ENCODE assay signal across 8 cellular contexts in the genomic region with DNA sequence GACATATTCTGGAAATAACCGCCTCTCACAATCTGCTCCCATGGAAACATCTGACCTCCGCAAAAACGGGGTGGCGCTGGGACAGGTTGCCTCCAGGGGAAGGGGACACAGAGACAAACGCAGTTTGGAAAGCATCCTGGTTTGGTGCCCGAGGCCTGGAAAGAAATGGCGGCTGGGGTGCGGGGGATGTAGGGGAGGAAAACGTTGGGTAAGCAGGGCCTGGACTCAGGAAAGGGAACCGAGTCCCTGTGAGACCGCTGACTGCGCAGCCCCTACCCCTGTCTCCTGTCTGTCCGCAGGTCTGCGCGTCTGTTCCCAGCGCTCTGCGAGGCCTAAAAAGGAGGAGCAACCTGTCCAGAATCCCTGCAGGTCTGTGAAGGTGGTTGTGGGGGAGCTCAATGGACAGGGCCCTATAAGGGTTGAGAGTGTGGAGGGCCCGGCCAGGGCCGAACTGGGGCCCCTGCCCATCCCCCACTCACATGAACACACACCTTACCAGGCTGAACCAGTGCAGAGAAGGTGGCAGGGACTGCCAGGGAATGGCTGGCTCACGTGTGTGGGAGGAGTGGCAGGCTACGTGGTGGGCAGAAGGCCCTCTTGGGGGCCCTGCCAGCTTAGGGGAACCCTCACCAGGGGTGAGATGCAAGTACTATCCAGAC. TPM values are rescaled to one million over a fixed set of nuclear protein-coding genes. Genes with fewer than 3 reads are reported as not detected.
DNase-seq lines count a peak whose midpoint lies in the region; ATAC-seq and TF ChIP-seq lines count a peak whose summit lies in the region.

No MANE protein-coding gene starts in this region.

- peak overlapping the region; percentile 58; the same call in 1 of the 2 replicates for H4K91ac ChIP-seq in IMR-90 (ENCODE audit: insufficient read depth, low read depth, low read length)
- no peak overlapping the region for H4K91ac ChIP-seq in mesenchymal stem cell (ENCODE audit: low read length)

- H4K20me1 ChIP-seq in IMR-90 (ENCODE audit: insufficient read depth, low read length), result no peaks in the 10 kb centered on the region

- H3K9me3 ChIP-seq in A673 (ENCODE audit: low read depth, low read length, poor library complexity, severe bottlenecking) (no peaks in the 10 kb centered on the region), IMR-90 (ENCODE audit: control insufficient read depth, insufficient read depth, low read length) (no peaks in the 10 kb centered on the region), mesenchymal stem cell (ENCODE audit: control insufficient read depth, low read length) (no peaks in the 10 kb centered on the region), vagina (no peaks in the 10 kb centered on the region)

- H2BK5ac ChIP-seq in IMR-90 (ENCODE audit: low read depth, low read length, poor library complexity, severe bottlenecking) (peak overlapping the region; percentile 76), mesenchymal stem cell (ENCODE audit: low read depth, low read length, poor library complexity, severe bottlenecking) (no peak overlapping the region)

- dilution Hi-C loops in IMR-90 (cut with HindIII; ENCODE audit: low sequenced_read_pairs, unreplicated experiment), result no loop called here

- intact Hi-C loops in A673 (cut with micrococcal nuclease; ENCODE audit: unreplicated experiment) (no loop called here), IMR-90 (cut with micrococcal nuclease) (no loop called here), vagina (cut with DNase I) (no loop called here)

- peak overlapping the region; percentile 51 to 71; a peak in 2 of 4 replicates for H4K8ac ChIP-seq in IMR-90 (ENCODE audit: low read depth in 2 of 2, low read length in 2 of 2)
- H4K8ac ChIP-seq in mesenchymal stem cell (ENCODE audit: low read length), result no peak overlapping the region

- H3K56ac ChIP-seq in IMR-90 (ENCODE audit: extremely low read depth, insufficient read depth, low read length), result peak overlapping the region; percentile 72; the same call in 1 of the 2 replicates

- TF ChIP-seq POLR2A in IMR-90 (IDR thresholded peaks at IDR 0.05; ENCODE audit: low read depth, low read length), result no peak
- no peak for TF ChIP-seq POLR2A in vagina (IDR thresholded peaks at IDR 0.05)

- no peak overlapping the region for H2BK12ac ChIP-seq in mesenchymal stem cell (ENCODE audit: low read length in 2 of 2)

- H2BK120ac ChIP-seq in IMR-90 (ENCODE audit: low read depth, low read length), result peak overlapping the region; percentile 26
- H2BK120ac ChIP-seq in mesenchymal stem cell (ENCODE audit: low read depth, low read length), result no peak overlapping the region

- H3K18ac ChIP-seq in IMR-90 (ENCODE audit: low read depth, low read length) (peak overlapping the region; percentile 69), mesenchymal stem cell (ENCODE audit: low read depth in 1 of 2, low read length in 2 of 2) (peak overlapping the region in 1 of 2 experiments; percentile 76)

- POLR2A ChIA-PET in A673 (lab: Charles Lee; ENCODE audit: low non-redundant PET) (no interaction called here), IMR-90 (lab: Charles Lee; ENCODE audit: unreplicated experiment) (no interaction called here)

- H2AK9ac ChIP-seq in IMR-90 (replicated peaks; ENCODE audit: low read depth, low read length, poor library complexity), result peak overlapping the region; percentile 85

- ATAC-seq in GM19023 (IDR thresholded peaks at IDR 0.05; ENCODE audit: unreplicated experiment), result peak; percentile 22
- peak; percentile 18 for ATAC-seq in IMR-90 (ENCODE audit: low read depth)

- TF ChIP-seq CTCF in A673 (conservative IDR thresholded peaks at IDR 0.05; ENCODE audit: low read depth, low read length), result no peak
- TF ChIP-seq CTCF in IMR-90 (conservative IDR thresholded peaks at IDR 0.05; ENCODE audit: low read depth, low read length), result no peak
- TF ChIP-seq CTCF in vagina (IDR thresholded peaks at IDR 0.05), result no peak

- H3K4ac ChIP-seq in IMR-90 (ENCODE audit: low read depth, low read length) (peak overlapping the region; percentile 86), mesenchymal stem cell (ENCODE audit: low read depth in 1 of 2, low read length in 2 of 2) (peak overlapping the region in 1 of 2 experiments; percentile 73)

- H3K9me1 ChIP-seq in IMR-90 (ENCODE audit: insufficient read depth, low read length), result no peaks in the 10 kb centered on the region

- H2BK20ac ChIP-seq in IMR-90 (ENCODE audit: low read depth, low read length), result no peak overlapping the region

- H3K27me3 ChIP-seq in A673 (replicated peaks; ENCODE audit: insufficient read depth, low read depth, low read length, poor library complexity) (peaks cover 3% of the 10 kb centered on the region), IMR-90 (ENCODE audit: control insufficient read depth, insufficient read depth, low read length) (no peaks in the 10 kb centered on the region), mesenchymal stem cell (ENCODE audit: control insufficient read depth in 1 of 2, insufficient read depth in 1 of 2, low read length in 2 of 2) (peaks cover 0 to 18% of the 10 kb centered on the region in 2 experiments), vagina (no peaks in the 10 kb centered on the region)

- TF ChIP-seq RAD21 in IMR-90 (IDR thresholded peaks at IDR 0.05; ENCODE audit: low read length), result no peak

- H3K79me1 ChIP-seq in IMR-90 (ENCODE audit: low read depth in 1 of 2, low read length in 2 of 2), result peaks cover 3 to 28% of the 10 kb centered on the region in 2 experiments; a peak in 2 of 4 replicates
- peaks cover 6% of the 10 kb centered on the region for H3K79me1 ChIP-seq in mesenchymal stem cell (replicated peaks; ENCODE audit: low read length, poor library complexity, severe bottlenecking)

- BruUV-seq in A673 (replicated peaks; lab: Mats Ljungman, UMichigan), result no TSS peak
- BruUV-seq in IMR-90 (replicated peaks; lab: Mats Ljungman, UMichigan), result no TSS peak

- H3K23ac ChIP-seq in IMR-90 (ENCODE audit: low read depth, low read length) (peak overlapping the region; percentile 5), mesenchymal stem cell (ENCODE audit: low read length in 2 of 2) (no peak overlapping the region)

- CTCF ChIA-PET in A673 (lab: Charles Lee), result no interaction called here
- CTCF ChIA-PET in IMR-90 (lab: Yijun Ruan, JAX), result no interaction called here

- H3K4me2 ChIP-seq in IMR-90 (ENCODE audit: low read depth, low read length), result peak overlapping the region; percentile 86
- H3K4me2 ChIP-seq in mesenchymal stem cell (ENCODE audit: low read length, poor library complexity, severe bottlenecking), result peak overlapping the region; percentile 82

- in situ Hi-C loops in IMR-90 (cut with MboI; ENCODE audit: low sequenced_read_pairs), result no loop called here

- H2BK15ac ChIP-seq in IMR-90 (ENCODE audit: low read depth, low read length), result no peak overlapping the region
- H2BK15ac ChIP-seq in mesenchymal stem cell (ENCODE audit: low read depth, poor library complexity, severe bottlenecking), result no peak overlapping the region

- H3K14ac ChIP-seq in IMR-90 (replicated peaks; ENCODE audit: low read depth, low read length) (peak overlapping the region; percentile 81), mesenchymal stem cell (ENCODE audit: low read length in 2 of 2) (peak overlapping the region in 1 of 2 experiments; percentile 81)

- H3K9ac ChIP-seq in IMR-90 (ENCODE audit: low read depth, low read length), result peak overlapping the region; percentile 89
- peak overlapping the region; percentile 94 for H3K9ac ChIP-seq in mesenchymal stem cell (ENCODE audit: low read length)

- DNase-seq in A673 (ENCODE audit: low spot score) (no peak), IMR-90 (no peak), cerebellum (ENCODE audit: low spot score) (peak; percentile 22), mesenchymal stem cell (peak; percentile 28), vagina (ENCODE audit: extremely low spot score in 2 of 2) (no peak), NCI-H2171 treated with DMSO at 0.1 percent for 48 hours (lab: John Stamatoyannopoulos, UW) (no peak), globus pallidus (ENCODE audit: low spot score) (no peak)

- no peaks in the 10 kb centered on the region for H3K4me1 ChIP-seq in A673 (ENCODE audit: insufficient read depth, low read length, poor library complexity, severe bottlenecking)
- H3K4me1 ChIP-seq in IMR-90 (ENCODE audit: control insufficient read depth, insufficient read depth, low read length), result peaks cover 4% of the 10 kb centered on the region; the same call in 1 of the 2 replicates
- peaks cover 4% of the 10 kb centered on the region for H3K4me1 ChIP-seq in mesenchymal stem cell (ENCODE audit: control insufficient read depth, insufficient read depth, low read depth, low read length)
- peaks cover 5% of the 10 kb centered on the region for H3K4me1 ChIP-seq in vagina

- H3K4me3 ChIP-seq in A673 (ENCODE audit: low read depth, low read length, poor library complexity, severe bottlenecking) (peak overlapping the region; percentile 58), IMR-90 (ENCODE audit: insufficient read depth, low read depth, low read length) (peak overlapping the region; percentile 98), mesenchymal stem cell (ENCODE audit: insufficient read depth in 1 of 2, low read depth in 1 of 2, low read length in 2 of 2) (peak overlapping the region; percentile 76 to 83), vagina (peak overlapping the region; percentile 59)

- H3K36me3 ChIP-seq in A673 (ENCODE audit: insufficient read depth, low read length, poor library complexity, severe bottlenecking) (no peaks in the 10 kb centered on the region), IMR-90 (ENCODE audit: control insufficient read depth, insufficient read depth, low read length) (peaks cover 7% of the 10 kb centered on the region), mesenchymal stem cell (ENCODE audit: control insufficient read depth in 1 of 2, insufficient read depth in 2 of 2, low read depth in 1 of 2, low read length in 2 of 2) (peaks cover 0 to 9% of the 10 kb centered on the region in 2 experiments), vagina (no peaks in the 10 kb centered on the region)

- H3K27ac ChIP-seq in A673 (ENCODE audit: low read depth, low read length, poor library complexity, severe bottlenecking) (peak overlapping the region; percentile 61), IMR-90 (ENCODE audit: insufficient read depth, low read length) (peak overlapping the region; percentile 74), mesenchymal stem cell (ENCODE audit: low read length, poor library complexity, severe bottlenecking) (no peak overlapping the region), vagina (peak overlapping the region; percentile 89)

- 18% methylated on average over 10 of the region's 21 CpGs; no CpG with 5 or more reads in 1 of the 2 experiments for WGBS in IMR-90 (ENCODE audit: extremely low coverage in 2 of 2, insufficient read length in 1 of 2), 2 experiments
- 0% methylated on average over 3 of the region's 21 CpGs for WGBS in mesenchymal stem cell

- H2AFZ ChIP-seq in IMR-90 (replicated peaks; ENCODE audit: low read length, poor library complexity) (peak overlapping the region; percentile 88), mesenchymal stem cell (ENCODE audit: low read depth, low read length) (peak overlapping the region; percentile 14)

- peak overlapping the region; percentile 72 for H4K5ac ChIP-seq in IMR-90 (ENCODE audit: low read depth, low read length)

- H2AK5ac ChIP-seq in IMR-90 (ENCODE audit: low read depth, low read length), result peak overlapping the region; percentile 77
- peak overlapping the region; percentile 80 for H2AK5ac ChIP-seq in mesenchymal stem cell (ENCODE audit: low read length, severe bottlenecking)

RNA-seq across cellular contexts. Expression of a gene that starts 0.7 kb away (rescaled TPM):
- total RNA-seq in A673 (2021), result 12.1 and 15.9 TPM in 2 replicates
- total RNA-seq in IMR-90 (2012; rRNA removed), result 3.2 and 13.1 TPM in 2 replicates
- polyA plus RNA-seq in IMR-90 (2012; rRNA removed), result 21.9 and 24.2 TPM in 2 replicates
- 10.3 and 15.0 TPM in 2 replicates for polyA plus RNA-seq in IMR-90 (2012; cell fraction: cytosol; rRNA removed)
- polyA plus RNA-seq in IMR-90 (2012; cell fraction: nucleus; rRNA removed; ENCODE audit: low replicate concordance), result 1.8 and 7.0 TPM in 2 replicates
- 8.8 TPM for total RNA-seq in cerebellum
- 52.4 TPM for polyA plus RNA-seq in mesenchymal stem cell (2013, experiment 1 of 2)
- polyA plus RNA-seq in mesenchymal stem cell (2013, experiment 2 of 2), result 55.2 TPM
- total RNA-seq in vagina, result 32.7 TPM

RNA-seq across cellular contexts. Expression of a gene that starts 20.3 kb away (rescaled TPM):
- 8.4 and 10.9 TPM in 2 replicates for total RNA-seq in A673 (2021)
- total RNA-seq in IMR-90 (2012; rRNA removed), result 9.1 and 15.0 TPM in 2 replicates
- polyA plus RNA-seq in IMR-90 (2012; rRNA removed), result 18.8 and 21.8 TPM in 2 replicates
- 8.8 and 11.6 TPM in 2 replicates for polyA plus RNA-seq in IMR-90 (2012; cell fraction: cytosol; rRNA removed)
- 7.4 and 22.6 TPM in 2 replicates for polyA plus RNA-seq in IMR-90 (2012; cell fraction: nucleus; rRNA removed; ENCODE audit: low replicate concordance)
- total RNA-seq in cerebellum, result 19.5 TPM
- 32.0 TPM for polyA plus RNA-seq in mesenchymal stem cell (2013, experiment 1 of 2)
- polyA plus RNA-seq in mesenchymal stem cell (2013, experiment 2 of 2), result 31.1 TPM
- 93.1 TPM for total RNA-seq in vagina

RNA-seq across cellular contexts. Expression of a gene that starts 23.1 kb away (rescaled TPM):
- 37.3 and 39.7 TPM in 2 replicates for total RNA-seq in A673 (2021)
- total RNA-seq in IMR-90 (2012; rRNA removed), result 11.1 and 16.7 TPM in 2 replicates
- 27.3 and 31.9 TPM in 2 replicates for polyA plus RNA-seq in IMR-90 (2012; rRNA removed)
- 8.5 and 18.2 TPM in 2 replicates for polyA plus RNA-seq in IMR-90 (2012; cell fraction: cytosol; rRNA removed)
- 7.3 and 25.4 TPM in 2 replicates for polyA plus RNA-seq in IMR-90 (2012; cell fraction: nucleus; rRNA removed; ENCODE audit: low replicate concordance)
- 30.8 TPM for total RNA-seq in cerebellum
- polyA plus RNA-seq in mesenchymal stem cell (2013, experiment 1 of 2), result 166 TPM
- polyA plus RNA-seq in mesenchymal stem cell (2013, experiment 2 of 2), result 162 TPM
- 140 TPM for total RNA-seq in vagina

Comparison
In these comparisons a context has a peak if more than half of its experiments do, and no peak if none do; other contexts are left out.
1. DNase-seq: peak in cerebellum (single experiment) and mesenchymal stem cell (single experiment); none in A673 (single experiment), IMR-90 (single experiment), vagina (0 of 2), NCI-H2171 treated with DMSO at 0.1 percent for 48 hours (single experiment) and globus pallidus (single experiment).
2. Peak in every context shown above with its lines, with median percentiles within 50 percentile points of each other: H3K4me3 ChIP-seq.